ENCODE assay signal across 20 cellular contexts in the genomic region with DNA sequence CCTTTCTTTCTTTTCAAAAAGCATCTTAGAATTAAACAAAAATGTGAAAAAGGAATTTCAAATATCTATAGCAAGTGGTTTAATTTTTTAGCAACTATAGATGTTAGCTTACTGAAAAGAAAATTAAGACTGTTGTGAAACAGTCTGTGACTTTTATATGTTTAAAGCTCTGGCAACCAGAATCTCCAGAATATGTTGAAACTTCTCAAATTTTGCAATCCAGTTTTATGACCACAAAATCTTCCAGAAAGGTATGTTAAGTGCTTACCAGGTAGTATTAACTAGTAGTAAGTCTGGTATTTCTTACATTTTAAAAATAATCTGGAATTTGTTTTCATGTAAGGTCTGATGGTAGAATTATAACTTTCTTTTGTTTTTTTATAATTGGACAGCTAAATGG.
"Had no signal": no experiment of that assay in that cellular context is flagged by ENCODE, and none has a peak within 500 bp of the region (broad histone marks: within the 10 kb centered on the region; RNA-seq: fewer than 3 reads in every experiment).

No MANE protein-coding gene starts in this region.

- H3K27ac ChIP-seq: dorsolateral prefrontal cortex, neural progenitor cell, pancreas, spleen, testis, WERI-Rb-1 had no signal

- DNase-seq: activated CD4-positive, alpha-beta T cell treated with anti-CD3 and anti-CD28 coated beads for 1 hour; activated gamma-delta T cell; amniotic stem cell; caudate nucleus; dorsolateral prefrontal cortex; endodermal cell; left cardiac atrium; mesendoderm; naive thymus-derived CD4-positive, alpha-beta T cell; pancreas; spleen; stimulated activated CD4-positive, alpha-beta T cell treated with anti-CD3 and anti-CD28 coated beads, Interleukin-4, amount 100 ng/mL, for 4 hours; testis; WERI-Rb-1 had no signal

- ATAC-seq: left cardiac atrium; naive thymus-derived CD4-positive, alpha-beta T cell; pancreas; sciatic nerve; stimulated activated memory B cell treated with anti-CD40 and anti-IgM and Interleukin-4, amounts not matched to agents 10 μg/mL and 1 μg/mL and 100 μg/mL, for 72 hours had no signal

- H3K36me3 Mint-ChIP-seq: neural progenitor cell, type B pancreatic cell had no signal

- H3K27ac Mint-ChIP-seq: activated naive CD4-positive, alpha-beta T cell treated with anti-CD3 and anti-CD28 coated beads, Interleukin-2, amount 50 U/mL, for 24 hours; endodermal cell; neural progenitor cell; stimulated activated memory B cell treated with anti-CD40 and anti-IgM and Interleukin-4, amounts not matched to agents 10 μg/mL and 1 μg/mL and 100 μg/mL, for 72 hours; T-helper 1 cell treated with Interleukin-12 subunit alpha and Interleukin-12 subunit beta and Interleukin-4 antibody, amounts not matched to agents 30 μg/mL and 1 μg/mL, for 36 hours; type B pancreatic cell had no signal

- H3K9ac ChIP-seq: neural progenitor cell had no signal

- H3K27me3 Mint-ChIP-seq: activated naive CD4-positive, alpha-beta T cell treated with anti-CD3 and anti-CD28 coated beads, Interleukin-2, amount 50 U/mL, for 24 hours; stimulated activated memory B cell treated with anti-CD40 and anti-IgM and Interleukin-4, amounts not matched to agents 10 μg/mL and 1 μg/mL and 100 μg/mL, for 72 hours had no signal

- H3K36me3 ChIP-seq: neural progenitor cell, pancreas, WERI-Rb-1 had no signal

- H3K4me1 Mint-ChIP-seq: activated naive CD4-positive, alpha-beta T cell treated with anti-CD3 and anti-CD28 coated beads, Interleukin-2, amount 50 U/mL, for 24 hours; neural progenitor cell; stimulated activated memory B cell treated with anti-CD40 and anti-IgM and Interleukin-4, amounts not matched to agents 10 μg/mL and 1 μg/mL and 100 μg/mL, for 72 hours had no signal

- H3K27me3 ChIP-seq: dorsolateral prefrontal cortex, neural progenitor cell, pancreas, spleen, testis had no signal

- H3K4me3 ChIP-seq: dorsolateral prefrontal cortex, neural progenitor cell, pancreas, spleen, testis had no signal

- H3K9me3 ChIP-seq: pancreas, spleen, testis had no signal

- H2AFZ ChIP-seq: neural progenitor cell had no signal

- H3K4me1 ChIP-seq: neural progenitor cell, pancreas, testis had no signal

- H3K4me2 ChIP-seq: neural progenitor cell had no signal

- H3K4me3 Mint-ChIP-seq: activated naive CD4-positive, alpha-beta T cell treated with anti-CD3 and anti-CD28 coated beads, Interleukin-2, amount 50 U/mL, for 24 hours; endodermal cell; naive thymus-derived CD4-positive, alpha-beta T cell; neural progenitor cell; stimulated activated memory B cell treated with anti-CD40 and anti-IgM and Interleukin-4, amounts not matched to agents 10 μg/mL and 1 μg/mL and 100 μg/mL, for 72 hours; T-helper 1 cell treated with Interleukin-12 subunit alpha and Interleukin-12 subunit beta and Interleukin-4 antibody, amounts not matched to agents 30 μg/mL and 1 μg/mL, for 36 hours; type B pancreatic cell had no signal
